In the genomic region with DNA sequence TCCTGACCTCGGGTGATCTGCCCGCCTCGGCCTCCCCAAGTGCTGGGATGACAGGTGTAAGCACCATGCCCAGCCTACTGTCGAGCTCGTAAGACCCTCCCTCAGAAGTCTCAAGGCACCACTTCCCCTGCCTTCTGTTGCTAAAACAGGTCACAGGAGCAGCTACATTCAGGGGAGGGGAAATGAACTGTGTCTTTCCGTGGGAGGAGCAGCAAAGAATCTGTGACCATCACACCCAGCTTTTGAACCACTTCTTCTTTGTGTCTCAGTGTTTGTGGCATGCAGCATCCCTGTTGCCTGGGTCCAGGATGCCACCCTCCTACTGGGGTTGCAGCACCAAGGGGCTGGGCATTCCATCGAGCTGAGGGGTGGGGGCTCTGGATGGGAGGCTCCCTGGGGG, we compare ENCODE assay signal across 22 cellular contexts. TPM values are rescaled to one million over a fixed set of nuclear protein-coding genes. Genes with fewer than 3 reads are reported as not detected.
A peak's percentile ranks its signal among the peaks of the same experiment; 100 is the strongest.
DNase-seq lines count a peak whose midpoint lies in the region; ATAC-seq, FAIRE-seq and TF ChIP-seq lines count a peak whose summit lies in the region.
"Had no signal": no experiment of that assay in that cellular context is flagged by ENCODE, and none has a peak within 500 bp of the region (broad histone marks: within the 10 kb centered on the region; RNA-seq: fewer than 3 reads in every experiment).

No MANE protein-coding gene starts in this region.

- POLR2A ChIA-PET in activated B cell treated with CpG ODN at 0.5 μM for 24 hours (lab: Charles Lee), result interaction anchor here (0.6 to 2.1 kb wide), 17 partner anchors 9 to 1202 kb away, joined by 3 to 15 read pairs (median 5); partner anchors contain the start of genes BTBD2 and GNA15

- H3K27ac Mint-ChIP-seq in CD14-positive monocyte, result peak overlapping the region in 6 of 7 donors; percentile 2 to 60 (median 42)
- peak overlapping the region; percentile 84 to 96 (median 89) for H3K27ac Mint-ChIP-seq in IgD-negative memory B cell
- H3K27ac Mint-ChIP-seq in activated B cell treated with CpG ODN at 0.5 μM for 24 hours, result peak overlapping the region; percentile 89

- H3K9me3 ChIP-seq in spleen, result peaks cover 0 to 11% (median 1%) of the 10 kb centered on the region in 8 donors
- H3K9me3 ChIP-seq in kidney (ENCODE audit: control insufficient read depth in 1 of 2, low read length in 2 of 2), result no peaks in the 10 kb centered on the region
- H3K9me3 ChIP-seq: Peyer's patch had no signal

- H3K9ac ChIP-seq in kidney (ENCODE audit: low read length in 2 of 2), result no peak overlapping the region

- H3K27me3 ChIP-seq in spleen (replicated peaks in 1 of 7), result no peaks in the 10 kb centered on the region
- no peaks in the 10 kb centered on the region for H3K27me3 ChIP-seq in foreskin keratinocyte
- H3K27me3 ChIP-seq: Peyer's patch had no signal

- ATAC-seq in activated B cell treated with CpG ODN at 0.5 μM for 24 hours (ENCODE audit: low read depth), result peak; percentile 64
- ATAC-seq in foreskin keratinocyte, result no peak
- ATAC-seq: A549, SK-N-SH treated with all-trans-retinoic acid at 6 μM for 48 hours had no signal

- H3K36me3 ChIP-seq in spleen (no peaks in the 10 kb centered on the region), kidney (ENCODE audit: control insufficient read depth in 1 of 2, insufficient read depth in 2 of 2, low read length in 2 of 2) (no peaks in the 10 kb centered on the region)
- H3K36me3 ChIP-seq: Peyer's patch had no signal

- TF ChIP-seq CTCF in CD14-positive monocyte (IDR thresholded peaks at IDR 0.05), result no peak
- no peak for TF ChIP-seq CTCF in activated B cell treated with CpG ODN at 0.5 μM for 24 hours (IDR thresholded peaks at IDR 0.05)
- no peak for TF ChIP-seq CTCF in spleen (IDR thresholded peaks at IDR 0.05 in 8 of 11, conservative IDR thresholded peaks at IDR 0.05 in 3 of 11)
- TF ChIP-seq CTCF in foreskin keratinocyte (conservative IDR thresholded peaks at IDR 0.05), result no peak
- TF ChIP-seq CTCF in kidney (IDR thresholded peaks at IDR 0.05; ENCODE audit: borderline replicate concordance, extremely low read depth, insufficient read depth), result no peak

- no peaks in the 10 kb centered on the region for H3K36me3 Mint-ChIP-seq in CD14-positive monocyte
- peaks cover 4% of the 10 kb centered on the region for H3K36me3 Mint-ChIP-seq in IgD-negative memory B cell
- H3K36me3 Mint-ChIP-seq in activated B cell treated with CpG ODN at 0.5 μM for 24 hours (ENCODE audit: low read depth), result peaks cover 7% of the 10 kb centered on the region

- intact Hi-C loops in CD14-positive monocyte (cut with micrococcal nuclease) (no loop called here), activated B cell treated with CpG ODN at 0.5 μM for 24 hours (cut with micrococcal nuclease) (loop anchor here (2.0 kb wide), 1 partner anchor 28 kb away; the partner anchor contains the start of genes ADAT3 and SCAMP4), spleen (cut with DNase I; ENCODE audit: low total_unique reads) (no loop called here), kidney (cut with DNase I) (no loop called here)

- H3K27me3 Mint-ChIP-seq in CD14-positive monocyte (ENCODE audit: low read depth in 3 of 3) (peaks cover 10 to 20% (median 14%) of the 10 kb centered on the region in 3 donors), IgD-negative memory B cell (peaks cover 2% of the 10 kb centered on the region), activated B cell treated with CpG ODN at 0.5 μM for 24 hours (no peaks in the 10 kb centered on the region)

- H3K4me1 Mint-ChIP-seq in CD14-positive monocyte (peaks cover 33% of the 10 kb centered on the region), IgD-negative memory B cell (peaks cover 21 to 32% (median 30%) of the 10 kb centered on the region in 3 donors), activated B cell treated with CpG ODN at 0.5 μM for 24 hours (peaks cover 56% of the 10 kb centered on the region)

- H3K4me3 Mint-ChIP-seq in CD14-positive monocyte (peak overlapping the region in 1 of 2 donors; percentile 11), IgD-negative memory B cell (peak overlapping the region; percentile 51 to 83 (median 74)), activated B cell treated with CpG ODN at 0.5 μM for 24 hours (peak overlapping the region; percentile 56)

- H3K4me1 ChIP-seq in spleen (peaks cover 9 to 76% (median 42%) of the 10 kb centered on the region in 6 donors), foreskin keratinocyte (no peaks in the 10 kb centered on the region), kidney (ENCODE audit: control insufficient read depth in 1 of 2, insufficient read depth in 1 of 2, low read depth in 1 of 2, low read length in 2 of 2) (peaks cover 6 to 7% of the 10 kb centered on the region in 2 donors)

- DNase-seq in CD14-positive monocyte (ENCODE audit: low spot score) (no peak), activated B cell treated with CpG ODN at 0.5 μM for 24 hours (no peak), spleen (no peak), NCI-H1048 (lab: John Stamatoyannopoulos, UW) (no peak), foreskin keratinocyte (no peak), kidney (no peak)
- no peak for DNase-seq in activated CD4-positive, alpha-beta T cell treated with anti-CD3 and anti-CD28 coated beads for 1 hour
- DNase-seq: CD8-positive, alpha-beta memory T cell; DMS53; EL; GF-D8; NCI-H1092 treated with DMSO at 0.1 percent for 48 hours; NCI-H1436 treated with DMSO at 0.1 percent for 48 hours; NCI-H1930; NCI-H226; NCI-H524 treated with DMSO at 0.1 percent for 48 hours; Peyer's patch had no signal

- no peak for TF ChIP-seq POLR2A in spleen (IDR thresholded peaks at IDR 0.05)

- H3K27ac ChIP-seq in spleen (peak overlapping the region in 5 of 8 donors; percentile 41 to 76 (median 46)), foreskin keratinocyte (no peak overlapping the region), kidney (ENCODE audit: low read depth in 2 of 2, low read length in 2 of 2) (no peak overlapping the region)
- H3K27ac ChIP-seq: A549 had no signal

- peaks cover 9 to 19% (median 16%) of the 10 kb centered on the region in 7 donors for H3K9me3 Mint-ChIP-seq in CD14-positive monocyte
- peaks cover 0 to 3% (median 0%) of the 10 kb centered on the region in 3 donors for H3K9me3 Mint-ChIP-seq in IgD-negative memory B cell
- H3K9me3 Mint-ChIP-seq in activated B cell treated with CpG ODN at 0.5 μM for 24 hours, result peaks cover 5% of the 10 kb centered on the region
- H3K9me3 Mint-ChIP-seq: CD8-positive, alpha-beta memory T cell had no signal

- H3K4me3 ChIP-seq in spleen (no peak overlapping the region), kidney (ENCODE audit: low read length in 2 of 2) (no peak overlapping the region)
- H3K4me3 ChIP-seq: A549, Peyer's patch had no signal

- CTCF ChIA-PET in activated B cell treated with CpG ODN at 0.5 μM for 24 hours (lab: Charles Lee), result interaction anchor here (1.5 to 2.3 kb wide), 3 partner anchors 69 to 177 kb away, joined by 3 to 8 read pairs (median 4); no protein-coding TSS in a partner anchor

- WGBS in spleen, 5 donors, result 31 to 62% (median 44%) methylated on average over 6 to 7 of the region's 7 CpGs

- no peak for FAIRE-seq in kidney (lab: Jason Lieb, UNC)
- FAIRE-seq: A549, H1, HTR-8/SVneo had no signal

RNA-seq across cellular contexts. Expression of gene CSNK1G2, which starts 7.7 kb away (rescaled TPM):
- polyA plus RNA-seq in CD14-positive monocyte, result 10 to 100 TPM; 10.8 to 20.3 TPM
- polyA plus RNA-seq in IgD-negative memory B cell, result 28.8 TPM
- total RNA-seq in activated B cell treated with CpG ODN at 0.5 μM for 24 hours, result 83.1 and 89.1 TPM in 2 replicates
- total RNA-seq in spleen, result 100 to 1,000 TPM in 3 of 7 donors, 10 to 100 TPM in 4; 72.2 to 115 (median 88.6) TPM
- 100 to 1,000 TPM in 1 of 3 donors, 10 to 100 TPM in 2; 52.5 to 120 (median 99.1) TPM for polyA plus RNA-seq in spleen
- 76.6 and 78.8 TPM in 2 replicates for total RNA-seq in foreskin keratinocyte
- polyA plus RNA-seq in foreskin keratinocyte, result 63.7 and 64.4 TPM in 2 replicates
- 66.2 TPM for total RNA-seq in kidney
- 33.1 TPM for polyA plus RNA-seq in kidney (ENCODE audit: insufficient read depth, low read depth, low replicate concordance)

RNA-seq across cellular contexts. Expression of gene ADAT3, which starts 28.0 kb away (rescaled TPM):
- polyA plus RNA-seq in CD14-positive monocyte (1 to 10 TPM; 2.7 to 3.2 TPM), IgD-negative memory B cell (7.4 TPM), spleen (1 to 10 TPM; 3.2 to 9.4 (median 4.0) TPM), foreskin keratinocyte (3.8 and 4.8 TPM in 2 replicates), kidney (ENCODE audit: insufficient read depth, low read depth, low replicate concordance) (6.1 TPM)
- total RNA-seq in activated B cell treated with CpG ODN at 0.5 μM for 24 hours (8.5 and 14.1 TPM in 2 replicates), spleen (10 to 100 TPM in 2 of 7 donors, 1 to 10 TPM in 5; 6.4 to 11.0 (median 8.3) TPM), foreskin keratinocyte (2.7 and 3.2 TPM in 2 replicates), kidney (10.3 TPM)

RNA-seq across cellular contexts. Expression of gene SCAMP4, which starts 28.0 kb away (rescaled TPM):
- polyA plus RNA-seq in CD14-positive monocyte (10 to 100 TPM; 11.9 to 15.4 TPM), IgD-negative memory B cell (43.1 TPM), spleen (10 to 100 TPM; 13.0 to 29.9 (median 17.9) TPM), foreskin keratinocyte (44.0 and 45.1 TPM in 2 replicates), kidney (ENCODE audit: insufficient read depth, low read depth, low replicate concordance) (49.5 TPM)
- total RNA-seq in activated B cell treated with CpG ODN at 0.5 μM for 24 hours (47.6 and 59.7 TPM in 2 replicates), spleen (10 to 100 TPM; 45.4 to 92.2 (median 53.6) TPM), foreskin keratinocyte (35.2 and 42.2 TPM in 2 replicates), kidney (90.1 TPM)

RNA-seq across cellular contexts. Expression of gene ABHD17A, which starts 47.9 kb away (rescaled TPM):
- polyA plus RNA-seq in CD14-positive monocyte, result 10 to 100 TPM; 69.8 to 79.0 TPM
- 107 TPM for polyA plus RNA-seq in IgD-negative memory B cell
- total RNA-seq in activated B cell treated with CpG ODN at 0.5 μM for 24 hours, result 57.4 and 64.3 TPM in 2 replicates
- 100 to 1,000 TPM in 2 of 7 donors, 10 to 100 TPM in 5; 73.4 to 104 (median 83.0) TPM for total RNA-seq in spleen
- 100 to 1,000 TPM in 1 of 3 donors, 10 to 100 TPM in 2; 80.4 to 107 (median 88.1) TPM for polyA plus RNA-seq in spleen
- total RNA-seq in foreskin keratinocyte, result 49.1 and 50.3 TPM in 2 replicates
- polyA plus RNA-seq in foreskin keratinocyte, result 69.0 and 76.6 TPM in 2 replicates
- total RNA-seq in kidney, result 63.8 TPM
- 65.1 TPM for polyA plus RNA-seq in kidney (ENCODE audit: insufficient read depth, low read depth, low replicate concordance)

Comparison
In these comparisons a context has a peak if more than half of its experiments do, and no peak if none do; other contexts are left out.
1. H3K27ac ChIP-seq: peak in spleen (5 of 8); none in foreskin keratinocyte (single experiment) and kidney (0 of 2).
2. Peak in every context shown above with its lines, with median percentiles within 50 percentile points of each other: H3K27ac Mint-ChIP-seq.